Comparison of ENCODE assay signal across 2 cellular contexts in the genomic region with DNA sequence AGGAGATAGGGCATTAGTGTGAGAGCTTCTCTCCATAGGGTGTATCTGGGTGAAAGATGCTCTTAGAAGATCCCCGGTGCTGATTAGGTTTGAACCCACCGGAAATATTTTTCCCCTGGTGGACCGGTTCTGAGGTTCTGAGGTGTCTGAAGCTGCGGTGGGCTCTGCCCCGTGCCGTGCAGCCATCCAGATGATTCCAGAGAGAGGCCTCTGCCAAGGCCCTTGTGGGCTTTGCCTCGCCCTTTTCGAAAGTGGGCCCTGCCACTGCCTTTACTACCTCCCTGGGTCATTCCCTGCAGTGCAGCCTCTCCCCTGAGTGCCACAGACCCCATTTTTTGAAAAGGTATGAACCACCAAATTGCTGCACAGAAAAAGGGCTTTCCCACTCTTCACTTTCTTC.
TF ChIP-seq lines count a peak whose summit lies in the region.

No MANE protein-coding gene starts in this region.

TF ChIP-seq in liver, 16 proteins besides CTCF, POLR2A, EP300 and RAD21 (continued from another document):
- TF ChIP-seq, protein P1, sequence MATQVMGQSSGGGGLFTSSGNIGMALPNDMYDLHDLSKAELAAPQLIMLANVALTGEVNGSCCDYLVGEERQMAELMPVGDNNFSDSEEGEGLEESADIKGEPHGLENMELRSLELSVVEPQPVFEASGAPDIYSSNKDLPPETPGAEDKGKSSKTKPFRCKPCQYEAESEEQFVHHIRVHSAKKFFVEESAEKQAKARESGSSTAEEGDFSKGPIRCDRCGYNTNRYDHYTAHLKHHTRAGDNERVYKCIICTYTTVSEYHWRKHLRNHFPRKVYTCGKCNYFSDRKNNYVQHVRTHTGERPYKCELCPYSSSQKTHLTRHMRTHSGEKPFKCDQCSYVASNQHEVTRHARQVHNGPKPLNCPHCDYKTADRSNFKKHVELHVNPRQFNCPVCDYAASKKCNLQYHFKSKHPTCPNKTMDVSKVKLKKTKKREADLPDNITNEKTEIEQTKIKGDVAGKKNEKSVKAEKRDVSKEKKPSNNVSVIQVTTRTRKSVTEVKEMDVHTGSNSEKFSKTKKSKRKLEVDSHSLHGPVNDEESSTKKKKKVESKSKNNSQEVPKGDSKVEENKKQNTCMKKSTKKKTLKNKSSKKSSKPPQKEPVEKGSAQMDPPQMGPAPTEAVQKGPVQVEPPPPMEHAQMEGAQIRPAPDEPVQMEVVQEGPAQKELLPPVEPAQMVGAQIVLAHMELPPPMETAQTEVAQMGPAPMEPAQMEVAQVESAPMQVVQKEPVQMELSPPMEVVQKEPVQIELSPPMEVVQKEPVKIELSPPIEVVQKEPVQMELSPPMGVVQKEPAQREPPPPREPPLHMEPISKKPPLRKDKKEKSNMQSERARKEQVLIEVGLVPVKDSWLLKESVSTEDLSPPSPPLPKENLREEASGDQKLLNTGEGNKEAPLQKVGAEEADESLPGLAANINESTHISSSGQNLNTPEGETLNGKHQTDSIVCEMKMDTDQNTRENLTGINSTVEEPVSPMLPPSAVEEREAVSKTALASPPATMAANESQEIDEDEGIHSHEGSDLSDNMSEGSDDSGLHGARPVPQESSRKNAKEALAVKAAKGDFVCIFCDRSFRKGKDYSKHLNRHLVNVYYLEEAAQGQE (IDR thresholded peaks at IDR 0.05): no peak
- TF ChIP-seq, protein P2, sequence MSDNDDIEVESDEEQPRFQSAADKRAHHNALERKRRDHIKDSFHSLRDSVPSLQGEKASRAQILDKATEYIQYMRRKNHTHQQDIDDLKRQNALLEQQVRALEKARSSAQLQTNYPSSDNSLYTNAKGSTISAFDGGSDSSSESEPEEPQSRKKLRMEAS (IDR thresholded peaks at IDR 0.05): no peak
- no peak for TF ChIP-seq TAF1 (conservative IDR thresholded peaks at IDR 0.05)
- TF ChIP-seq, protein P3, sequence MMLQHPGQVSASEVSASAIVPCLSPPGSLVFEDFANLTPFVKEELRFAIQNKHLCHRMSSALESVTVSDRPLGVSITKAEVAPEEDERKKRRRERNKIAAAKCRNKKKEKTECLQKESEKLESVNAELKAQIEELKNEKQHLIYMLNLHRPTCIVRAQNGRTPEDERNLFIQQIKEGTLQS (IDR thresholded peaks at IDR 0.05): no peak
- no peak for TF ChIP-seq FOXA2 (IDR thresholded peaks at IDR 0.05)
- TF ChIP-seq HNF4A (conservative IDR thresholded peaks at IDR 0.05): no peak
- no peak for TF ChIP-seq JUND (IDR thresholded peaks at IDR 0.05)
- TF ChIP-seq EGR1 (IDR thresholded peaks at IDR 0.05; ENCODE audit: low read depth in 2 of 2): no peak
- no peak for TF ChIP-seq FOXA1 (IDR thresholded peaks at IDR 0.05)
- no peak for TF ChIP-seq RXRA (IDR thresholded peaks at IDR 0.05)
- TF ChIP-seq SP1 (IDR thresholded peaks at IDR 0.05): no peak
- TF ChIP-seq, protein P4, sequence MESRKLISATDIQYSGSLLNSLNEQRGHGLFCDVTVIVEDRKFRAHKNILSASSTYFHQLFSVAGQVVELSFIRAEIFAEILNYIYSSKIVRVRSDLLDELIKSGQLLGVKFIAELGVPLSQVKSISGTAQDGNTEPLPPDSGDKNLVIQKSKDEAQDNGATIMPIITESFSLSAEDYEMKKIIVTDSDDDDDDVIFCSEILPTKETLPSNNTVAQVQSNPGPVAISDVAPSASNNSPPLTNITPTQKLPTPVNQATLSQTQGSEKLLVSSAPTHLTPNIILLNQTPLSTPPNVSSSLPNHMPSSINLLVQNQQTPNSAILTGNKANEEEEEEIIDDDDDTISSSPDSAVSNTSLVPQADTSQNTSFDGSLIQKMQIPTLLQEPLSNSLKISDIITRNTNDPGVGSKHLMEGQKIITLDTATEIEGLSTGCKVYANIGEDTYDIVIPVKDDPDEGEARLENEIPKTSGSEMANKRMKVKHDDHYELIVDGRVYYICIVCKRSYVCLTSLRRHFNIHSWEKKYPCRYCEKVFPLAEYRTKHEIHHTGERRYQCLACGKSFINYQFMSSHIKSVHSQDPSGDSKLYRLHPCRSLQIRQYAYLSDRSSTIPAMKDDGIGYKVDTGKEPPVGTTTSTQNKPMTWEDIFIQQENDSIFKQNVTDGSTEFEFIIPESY (IDR thresholded peaks at IDR 0.05): no peak
TF ChIP-seq in liver: peak in this region for 0.

TF ChIP-seq in HepG2, 621 proteins besides CTCF, POLR2A, EP300 and RAD21 (continued from another document):
- TF ChIP-seq, protein P5, sequence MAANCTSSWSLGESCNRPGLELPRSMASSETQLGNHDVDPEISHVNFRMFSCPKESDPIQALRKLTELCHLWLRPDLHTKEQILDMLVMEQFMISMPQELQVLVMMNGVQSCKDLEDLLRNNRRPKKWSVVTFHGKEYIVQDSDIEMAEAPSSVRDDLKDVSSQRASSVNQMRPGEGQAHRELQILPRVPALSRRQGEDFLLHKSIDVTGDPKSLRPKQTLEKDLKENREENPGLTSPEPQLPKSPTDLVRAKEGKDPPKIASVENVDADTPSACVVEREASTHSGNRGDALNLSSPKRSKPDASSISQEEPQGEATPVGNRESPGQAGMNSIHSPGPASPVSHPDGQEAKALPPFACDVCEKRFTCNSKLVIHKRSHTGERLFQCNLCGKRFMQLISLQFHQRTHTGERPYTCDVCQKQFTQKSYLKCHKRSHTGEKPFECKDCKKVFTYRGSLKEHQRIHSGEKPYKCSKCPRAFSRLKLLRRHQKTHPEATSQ (CRISPR knock-in tag; IDR thresholded peaks at IDR 0.05; ENCODE audit: borderline replicate concordance): no peak
- TF ChIP-seq ZNF331 (CRISPR knock-in tag; IDR thresholded peaks at IDR 0.05) (no peak), ZNF225 (CRISPR knock-in tag; IDR thresholded peaks at IDR 0.05) (no peak), ZNF776 (CRISPR knock-in tag; IDR thresholded peaks at IDR 0.05) (no peak), ZNF335 (CRISPR knock-in tag; IDR thresholded peaks at IDR 0.05) (no peak), SIX1 (CRISPR knock-in tag; IDR thresholded peaks at IDR 0.05; ENCODE audit: borderline replicate concordance) (no peak), RFX5 (IDR thresholded peaks at IDR 0.05; ENCODE audit: low read depth, low read length) (no peak), CHD2 (IDR thresholded peaks at IDR 0.05; ENCODE audit: low read depth, low read length) (no peak), ZSCAN25 (CRISPR knock-in tag; IDR thresholded peaks at IDR 0.05) (no peak), MATR3 (CRISPR knock-in tag; IDR thresholded peaks at IDR 0.05) (no peak), FOXK1 (CRISPR knock-in tag; IDR thresholded peaks at IDR 0.05; ENCODE audit: borderline replicate concordance, low read depth) (no peak)
- TF ChIP-seq, protein P6, sequence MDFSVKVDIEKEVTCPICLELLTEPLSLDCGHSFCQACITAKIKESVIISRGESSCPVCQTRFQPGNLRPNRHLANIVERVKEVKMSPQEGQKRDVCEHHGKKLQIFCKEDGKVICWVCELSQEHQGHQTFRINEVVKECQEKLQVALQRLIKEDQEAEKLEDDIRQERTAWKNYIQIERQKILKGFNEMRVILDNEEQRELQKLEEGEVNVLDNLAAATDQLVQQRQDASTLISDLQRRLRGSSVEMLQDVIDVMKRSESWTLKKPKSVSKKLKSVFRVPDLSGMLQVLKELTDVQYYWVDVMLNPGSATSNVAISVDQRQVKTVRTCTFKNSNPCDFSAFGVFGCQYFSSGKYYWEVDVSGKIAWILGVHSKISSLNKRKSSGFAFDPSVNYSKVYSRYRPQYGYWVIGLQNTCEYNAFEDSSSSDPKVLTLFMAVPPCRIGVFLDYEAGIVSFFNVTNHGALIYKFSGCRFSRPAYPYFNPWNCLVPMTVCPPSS (IDR thresholded peaks at IDR 0.05): no peak
- TF ChIP-seq, protein P7, sequence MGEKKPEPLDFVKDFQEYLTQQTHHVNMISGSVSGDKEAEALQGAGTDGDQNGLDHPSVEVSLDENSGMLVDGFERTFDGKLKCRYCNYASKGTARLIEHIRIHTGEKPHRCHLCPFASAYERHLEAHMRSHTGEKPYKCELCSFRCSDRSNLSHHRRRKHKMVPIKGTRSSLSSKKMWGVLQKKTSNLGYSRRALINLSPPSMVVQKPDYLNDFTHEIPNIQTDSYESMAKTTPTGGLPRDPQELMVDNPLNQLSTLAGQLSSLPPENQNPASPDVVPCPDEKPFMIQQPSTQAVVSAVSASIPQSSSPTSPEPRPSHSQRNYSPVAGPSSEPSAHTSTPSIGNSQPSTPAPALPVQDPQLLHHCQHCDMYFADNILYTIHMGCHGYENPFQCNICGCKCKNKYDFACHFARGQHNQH (CRISPR knock-in tag; IDR thresholded peaks at IDR 0.05): no peak
- TF ChIP-seq, protein P8, sequence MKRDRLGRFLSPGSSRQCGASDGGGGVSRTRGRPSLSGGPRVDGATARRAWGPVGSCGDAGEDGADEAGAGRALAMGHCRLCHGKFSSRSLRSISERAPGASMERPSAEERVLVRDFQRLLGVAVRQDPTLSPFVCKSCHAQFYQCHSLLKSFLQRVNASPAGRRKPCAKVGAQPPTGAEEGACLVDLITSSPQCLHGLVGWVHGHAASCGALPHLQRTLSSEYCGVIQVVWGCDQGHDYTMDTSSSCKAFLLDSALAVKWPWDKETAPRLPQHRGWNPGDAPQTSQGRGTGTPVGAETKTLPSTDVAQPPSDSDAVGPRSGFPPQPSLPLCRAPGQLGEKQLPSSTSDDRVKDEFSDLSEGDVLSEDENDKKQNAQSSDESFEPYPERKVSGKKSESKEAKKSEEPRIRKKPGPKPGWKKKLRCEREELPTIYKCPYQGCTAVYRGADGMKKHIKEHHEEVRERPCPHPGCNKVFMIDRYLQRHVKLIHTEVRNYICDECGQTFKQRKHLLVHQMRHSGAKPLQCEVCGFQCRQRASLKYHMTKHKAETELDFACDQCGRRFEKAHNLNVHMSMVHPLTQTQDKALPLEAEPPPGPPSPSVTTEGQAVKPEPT (CRISPR knock-in tag; IDR thresholded peaks at IDR 0.05; ENCODE audit: low read depth): no peak
